In the genomic region with DNA sequence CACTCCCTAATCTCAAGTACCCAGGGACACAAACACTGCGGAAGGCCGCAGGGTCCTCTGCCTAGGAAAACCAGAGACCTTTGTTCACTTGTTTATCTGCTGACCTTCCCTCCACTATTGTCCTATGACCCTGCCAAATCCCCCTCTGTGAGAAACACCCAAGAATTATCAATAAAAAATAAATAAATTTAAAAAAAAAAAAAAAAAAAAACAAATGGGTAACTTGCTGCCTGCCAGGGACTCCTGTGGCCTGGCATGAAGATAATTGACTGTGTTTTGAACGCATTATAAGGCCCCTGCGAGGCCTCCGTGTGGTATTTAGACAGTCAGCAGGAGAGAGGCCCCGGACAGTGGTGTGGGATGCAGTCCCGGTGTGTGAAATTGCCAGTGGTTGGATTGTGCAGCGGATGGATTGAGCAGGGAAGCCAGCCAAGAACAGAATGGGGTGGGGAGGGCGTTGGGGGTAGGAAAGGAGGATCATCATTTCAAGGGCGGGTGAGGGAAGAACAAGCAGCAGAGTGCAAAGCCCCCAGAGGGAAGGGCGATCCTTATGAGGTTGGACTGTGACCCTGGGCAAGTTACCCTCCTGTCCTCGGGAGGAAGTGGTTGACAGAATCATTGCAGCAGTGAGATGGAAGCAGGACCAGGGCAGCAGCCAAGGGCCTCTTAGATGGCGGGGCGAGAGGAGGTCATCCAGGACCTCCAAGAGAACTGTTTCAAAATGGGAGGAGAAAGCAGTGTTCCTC, we compare ENCODE assay signal across 11 cellular contexts. TPM values are rescaled to one million over a fixed set of nuclear protein-coding genes. Genes with fewer than 3 reads are reported as not detected.
A peak's percentile ranks its signal among the peaks of the same experiment; 100 is the strongest.
DNase-seq lines count a peak whose midpoint lies in the region; ATAC-seq and TF ChIP-seq lines count a peak whose summit lies in the region.
"Had no signal": no experiment of that assay in that cellular context is flagged by ENCODE, and none has a peak within 500 bp of the region (broad histone marks: within the 10 kb centered on the region; RNA-seq: fewer than 3 reads in every experiment).

No MANE protein-coding gene starts in this region.

- TF ChIP-seq RAD21 in IMR-90 (IDR thresholded peaks at IDR 0.05; ENCODE audit: low read length), result no peak

- H3K4me1 Mint-ChIP-seq in endothelial cell (ENCODE audit: unreplicated experiment), result peaks cover 9% of the 10 kb centered on the region
- peaks cover 26 to 51% (median 39%) of the 10 kb centered on the region in 4 donors for H3K4me1 Mint-ChIP-seq in naive thymus-derived CD8-positive, alpha-beta T cell
- H3K4me1 Mint-ChIP-seq in activated T-helper 1 cell treated with anti-CD3 and anti-CD28 coated beads, Interleukin-12 subunit alpha, Interleukin-12 subunit beta, Interleukin-2, Interleukin-4 antibody, amounts not matched to agents 30 ng/mL and 10 ng/mL and 1 ng/mL, durations not matched to agents 14 hours and 24 hours and 36 hours (ENCODE audit: low read depth), result peaks cover 17% of the 10 kb centered on the region

- peak overlapping the region in 1 of 2 experiments; percentile 48; a peak in 2 of 4 replicates for H4K8ac ChIP-seq in IMR-90 (ENCODE audit: low read depth in 2 of 2, low read length in 2 of 2)

- dilution Hi-C loops in IMR-90 (cut with HindIII; ENCODE audit: low sequenced_read_pairs, unreplicated experiment), result no loop called here

- H4K91ac ChIP-seq in IMR-90 (ENCODE audit: insufficient read depth, low read depth, low read length), result no peak overlapping the region

- H3K56ac ChIP-seq in IMR-90 (ENCODE audit: extremely low read depth, insufficient read depth, low read length), result no peak overlapping the region

- peaks cover 7% of the 10 kb centered on the region for H3K27me3 Mint-ChIP-seq in endothelial cell (ENCODE audit: unreplicated experiment)
- H3K27me3 Mint-ChIP-seq in naive thymus-derived CD8-positive, alpha-beta T cell, result no peaks in the 10 kb centered on the region
- H3K27me3 Mint-ChIP-seq in activated T-helper 1 cell treated with anti-CD3 and anti-CD28 coated beads, Interleukin-12 subunit alpha, Interleukin-12 subunit beta, Interleukin-2, Interleukin-4 antibody, amounts not matched to agents 30 ng/mL and 10 ng/mL and 1 ng/mL, durations not matched to agents 14 hours and 24 hours and 36 hours (ENCODE audit: insufficient read depth), result no peaks in the 10 kb centered on the region

- H3K9me3 Mint-ChIP-seq in endothelial cell (ENCODE audit: unreplicated experiment), result peaks cover 4% of the 10 kb centered on the region
- H3K9me3 Mint-ChIP-seq in naive thymus-derived CD8-positive, alpha-beta T cell, result peaks cover 0 to 3% (median 0%) of the 10 kb centered on the region in 9 donors
- peaks cover 4% of the 10 kb centered on the region for H3K9me3 Mint-ChIP-seq in activated T-helper 1 cell treated with anti-CD3 and anti-CD28 coated beads, Interleukin-12 subunit alpha, Interleukin-12 subunit beta, Interleukin-2, Interleukin-4 antibody, amounts not matched to agents 30 ng/mL and 10 ng/mL and 1 ng/mL, durations not matched to agents 14 hours and 24 hours and 36 hours

- peak overlapping the region; percentile 29 for H3K14ac ChIP-seq in IMR-90 (replicated peaks; ENCODE audit: low read depth, low read length)

- peak overlapping the region; percentile 48 for H2AK5ac ChIP-seq in IMR-90 (ENCODE audit: low read depth, low read length)

- no peak overlapping the region for H2BK20ac ChIP-seq in IMR-90 (ENCODE audit: low read depth, low read length)

- BruUV-seq in IMR-90 (replicated peaks; lab: Mats Ljungman, UMichigan), result no TSS peak

- H3K27ac Mint-ChIP-seq in endothelial cell (ENCODE audit: unreplicated experiment), result no peak overlapping the region
- peak overlapping the region in 6 of 10 donors; percentile 6 to 87 (median 50) for H3K27ac Mint-ChIP-seq in naive thymus-derived CD8-positive, alpha-beta T cell
- no peak overlapping the region for H3K27ac Mint-ChIP-seq in activated T-helper 1 cell treated with anti-CD3 and anti-CD28 coated beads, Interleukin-12 subunit alpha, Interleukin-12 subunit beta, Interleukin-2, Interleukin-4 antibody, amounts not matched to agents 30 ng/mL and 10 ng/mL and 1 ng/mL, durations not matched to agents 14 hours and 24 hours and 36 hours

- 45% methylated on average over 9 of the region's 14 CpGs; no CpG with 5 or more reads in 1 of the 2 experiments for WGBS in IMR-90 (ENCODE audit: extremely low coverage in 2 of 2, insufficient read length in 1 of 2), 2 experiments

- in situ Hi-C loops in IMR-90 (cut with MboI; ENCODE audit: low sequenced_read_pairs), result no loop called here

- no peak overlapping the region for H2AFZ ChIP-seq in IMR-90 (replicated peaks; ENCODE audit: low read length, poor library complexity)

- no peak overlapping the region for H3K23ac ChIP-seq in IMR-90 (ENCODE audit: low read depth, low read length)

- H2BK120ac ChIP-seq in IMR-90 (ENCODE audit: low read depth, low read length), result peak overlapping the region; percentile 44; the same call in 1 of the 2 replicates

- no peaks in the 10 kb centered on the region for H3K27me3 ChIP-seq in IMR-90 (ENCODE audit: control insufficient read depth, insufficient read depth, low read length)

- H3K4me1 ChIP-seq in IMR-90 (ENCODE audit: control insufficient read depth, insufficient read depth, low read length), result peaks cover 27% of the 10 kb centered on the region

- peaks cover under 1% of the 10 kb centered on the region; the same call in 1 of the 2 replicates for H3K36me3 ChIP-seq in IMR-90 (ENCODE audit: control insufficient read depth, insufficient read depth, low read length)

- H3K9ac ChIP-seq in IMR-90 (ENCODE audit: low read depth, low read length), result no peak overlapping the region

- no peak for TF ChIP-seq POLR2A in IMR-90 (IDR thresholded peaks at IDR 0.05; ENCODE audit: low read depth, low read length)

- H4K5ac ChIP-seq in IMR-90 (ENCODE audit: low read depth, low read length), result peak overlapping the region; percentile 10; the same call in 1 of the 2 replicates

- H4K20me1 ChIP-seq in IMR-90 (ENCODE audit: insufficient read depth, low read length), result peaks cover 8% of the 10 kb centered on the region

- H3K9me1 ChIP-seq in IMR-90 (ENCODE audit: insufficient read depth, low read length), result peaks cover 46% of the 10 kb centered on the region

- H3K36me3 Mint-ChIP-seq in endothelial cell (ENCODE audit: low read depth, unreplicated experiment), result peaks cover 24% of the 10 kb centered on the region
- peaks cover 6 to 28% (median 23%) of the 10 kb centered on the region in 3 donors for H3K36me3 Mint-ChIP-seq in naive thymus-derived CD8-positive, alpha-beta T cell
- H3K36me3 Mint-ChIP-seq in activated T-helper 1 cell treated with anti-CD3 and anti-CD28 coated beads, Interleukin-12 subunit alpha, Interleukin-12 subunit beta, Interleukin-2, Interleukin-4 antibody, amounts not matched to agents 30 ng/mL and 10 ng/mL and 1 ng/mL, durations not matched to agents 14 hours and 24 hours and 36 hours (ENCODE audit: low read depth), result peaks cover 18% of the 10 kb centered on the region

- POLR2A ChIA-PET in IMR-90 (lab: Charles Lee; ENCODE audit: unreplicated experiment), result no interaction called here
- POLR2A ChIA-PET in naive thymus-derived CD8-positive, alpha-beta T cell (lab: Charles Lee), result no interaction called here

- TF ChIP-seq CTCF in IMR-90 (conservative IDR thresholded peaks at IDR 0.05; ENCODE audit: low read depth, low read length), result no peak
- TF ChIP-seq CTCF in endothelial cell (IDR thresholded peaks at IDR 0.05; ENCODE audit: unreplicated experiment), result no peak

- intact Hi-C loops in IMR-90 (cut with micrococcal nuclease), result no loop called here
- intact Hi-C loops in activated T-helper 1 cell treated with anti-CD3 and anti-CD28 coated beads, Interleukin-12 subunit alpha, Interleukin-12 subunit beta, Interleukin-2, Interleukin-4 antibody, amounts not matched to agents 30 ng/mL and 10 ng/mL and 1 ng/mL, durations not matched to agents 14 hours and 24 hours and 36 hours (cut with micrococcal nuclease), result no loop called here

- H2BK15ac ChIP-seq in IMR-90 (ENCODE audit: low read depth, low read length), result no peak overlapping the region; the same call in 2 of the 3 replicates

- H3K79me1 ChIP-seq in IMR-90 (ENCODE audit: low read depth in 1 of 2, low read length in 2 of 2), result peaks cover 41 to 70% of the 10 kb centered on the region in 2 experiments

- peak overlapping the region; percentile 27; the same call in 1 of the 2 replicates for H3K27ac ChIP-seq in IMR-90 (ENCODE audit: insufficient read depth, low read length)

- H2BK5ac ChIP-seq in IMR-90 (ENCODE audit: low read depth, low read length, poor library complexity, severe bottlenecking), result peak overlapping the region; percentile 15

- no peaks in the 10 kb centered on the region for H3K9me3 ChIP-seq in IMR-90 (ENCODE audit: control insufficient read depth, insufficient read depth, low read length)

- H2AK9ac ChIP-seq in IMR-90 (replicated peaks; ENCODE audit: low read depth, low read length, poor library complexity), result no peak overlapping the region

- peak overlapping the region; percentile 73 for H3K4me3 Mint-ChIP-seq in endothelial cell (ENCODE audit: unreplicated experiment)
- H3K4me3 Mint-ChIP-seq in naive thymus-derived CD8-positive, alpha-beta T cell, result peak overlapping the region in 1 of 10 donors; percentile 2
- H3K4me3 Mint-ChIP-seq in activated T-helper 1 cell treated with anti-CD3 and anti-CD28 coated beads, Interleukin-12 subunit alpha, Interleukin-12 subunit beta, Interleukin-2, Interleukin-4 antibody, amounts not matched to agents 30 ng/mL and 10 ng/mL and 1 ng/mL, durations not matched to agents 14 hours and 24 hours and 36 hours, result no peak overlapping the region

- H3K18ac ChIP-seq in IMR-90 (ENCODE audit: low read depth, low read length), result peak overlapping the region; percentile 7; the same call in 1 of the 2 replicates

- no peak overlapping the region for H3K4me2 ChIP-seq in IMR-90 (ENCODE audit: low read depth, low read length)

- ATAC-seq in IMR-90 (ENCODE audit: low read depth) (peak; percentile 33), GM19023 (IDR thresholded peaks at IDR 0.05; ENCODE audit: unreplicated experiment) (no peak), GM18520 (IDR thresholded peaks at IDR 0.05; ENCODE audit: unreplicated experiment) (no peak)
- ATAC-seq in naive thymus-derived CD8-positive, alpha-beta T cell, result no peak

- CTCF ChIA-PET in IMR-90 (lab: Yijun Ruan, JAX), result no interaction called here

- peak overlapping the region; percentile 72 for H3K4ac ChIP-seq in IMR-90 (ENCODE audit: low read depth, low read length)

- DNase-seq in AG08395 (ENCODE audit: low spot score) (peak; percentile 69), IMR-90 (no peak), endothelial cell (ENCODE audit: low spot score) (no peak)
- no peak for DNase-seq in naive thymus-derived CD8-positive, alpha-beta T cell
- no peak for DNase-seq in stimulated activated CD4-positive, alpha-beta T cell treated with anti-CD3 and anti-CD28 coated beads, Interleukin-1b, Interleukin-23, amount 100 ng/mL, for 48 hours
- DNase-seq in activated T-helper 1 cell treated with anti-CD3 and anti-CD28 coated beads, Interleukin-12 subunit alpha, Interleukin-12 subunit beta, Interleukin-2, Interleukin-4 antibody, amounts not matched to agents 30 ng/mL and 10 ng/mL and 1 ng/mL, durations not matched to agents 14 hours and 24 hours and 36 hours (ENCODE audit: low spot score), result no peak
- DNase-seq: NCI-H1092 treated with DMSO at 0.1 percent for 48 hours, occipital lobe, SHP77 had no signal

- no peak overlapping the region for H3K4me3 ChIP-seq in IMR-90 (ENCODE audit: insufficient read depth, low read depth, low read length)

RNA-seq across cellular contexts. Expression of a gene that starts 43.3 kb away (rescaled TPM):
- total RNA-seq in IMR-90 (2012; rRNA removed) (10.0 and 10.4 TPM in 2 replicates), endothelial cell (ENCODE audit: unreplicated experiment) (38.7 TPM)
- 69.0 and 78.3 TPM in 2 replicates for polyA plus RNA-seq in IMR-90 (2012; rRNA removed)
- 29.4 and 63.1 TPM in 2 replicates for polyA plus RNA-seq in IMR-90 (2012; cell fraction: cytosol; rRNA removed)
- polyA plus RNA-seq in IMR-90 (2012; cell fraction: nucleus; rRNA removed; ENCODE audit: low replicate concordance), result 86.7 and 158 TPM in 2 replicates
- 10 to 100 TPM; 48.7 to 50.6 TPM for total RNA-seq in naive thymus-derived CD8-positive, alpha-beta T cell
- polyA plus RNA-seq in naive thymus-derived CD8-positive, alpha-beta T cell, result 10 to 100 TPM in 1 of 3 donors, 1 to 10 TPM in 2; 1.9 to 14.3 (median 5.5) TPM
- 17.4 and 18.8 TPM in 2 replicates for total RNA-seq in activated T-helper 1 cell treated with anti-CD3 and anti-CD28 coated beads, Interleukin-12 subunit alpha, Interleukin-12 subunit beta, Interleukin-2, Interleukin-4 antibody, amounts not matched to agents 30 ng/mL and 10 ng/mL and 1 ng/mL, durations not matched to agents 14 hours and 24 hours and 36 hours

Comparison
In these comparisons a context has a peak if more than half of its experiments do, and no peak if none do; other contexts are left out.
1. H3K27ac Mint-ChIP-seq: peak in naive thymus-derived CD8-positive, alpha-beta T cell (6 of 10); none in endothelial cell (single experiment) and activated T-helper 1 cell treated with anti-CD3 and anti-CD28 coated beads, Interleukin-12 subunit alpha, Interleukin-12 subunit beta, Interleukin-2, Interleukin-4 antibody, amounts not matched to agents 30 ng/mL and 10 ng/mL and 1 ng/mL, durations not matched to agents 14 hours and 24 hours and 36 hours (single experiment).